In genomic region chr18:3394648-3395047, GRCh38 we compare ENCODE assay signal across 9 cellular contexts.
"Had no signal": no experiment of that assay in that cellular context is flagged by ENCODE, and none has a peak within 500 bp of the region (broad histone marks: within the 10 kb centered on the region; RNA-seq: fewer than 3 reads in every experiment).

No MANE protein-coding gene starts in this region.

- H2AFZ ChIP-seq: GM23248 had no signal

- DNase-seq: GM23248, GOT3, H9, HCEC 1CT, IMR-90, KBM-7 had no signal

- H3K9ac ChIP-seq: GM23248, KMS-11 had no signal

- FAIRE-seq: H54, HTR-8/SVneo had no signal

- H3K4me3 ChIP-seq: GM23248 had no signal

- H3K27ac ChIP-seq: GM23248, KMS-11 had no signal

- H3K4me2 ChIP-seq: KMS-11 had no signal
